In genomic region chr7:148932-149855, GRCh38 we compare ENCODE assay signal across 8 cellular contexts. TPM values are rescaled to one million over a fixed set of nuclear protein-coding genes. Genes with fewer than 3 reads are reported as not detected.
DNase-seq lines count a peak whose midpoint lies in the region; ATAC-seq and TF ChIP-seq lines count a peak whose summit lies in the region.

No MANE protein-coding gene starts in this region.

- no peaks in the 10 kb centered on the region for H3K9me3 Mint-ChIP-seq in activated naive CD8-positive, alpha-beta T cell treated with anti-CD3 and anti-CD28 coated beads, Interleukin-2, amount 10 ng/mL, durations not matched to agents 7 days and 5 days
- no peaks in the 10 kb centered on the region for H3K9me3 Mint-ChIP-seq in osteocyte (ENCODE audit: unreplicated experiment)

- peak overlapping the region; percentile 93 for H3K4me3 Mint-ChIP-seq in activated naive CD8-positive, alpha-beta T cell treated with anti-CD3 and anti-CD28 coated beads, Interleukin-2, amount 10 ng/mL, durations not matched to agents 7 days and 5 days
- peak overlapping the region; percentile 89 for H3K4me3 Mint-ChIP-seq in osteocyte (ENCODE audit: unreplicated experiment)

- TF ChIP-seq CTCF in osteocyte (IDR thresholded peaks at IDR 0.05) = no peak

- POLR2A ChIA-PET in activated naive CD8-positive, alpha-beta T cell treated with anti-CD3 and anti-CD28 coated beads, Interleukin-2, amount 10 ng/mL, durations not matched to agents 7 days and 5 days (lab: Charles Lee) = no interaction called here

- peak overlapping the region; percentile 66 for H3K4me3 ChIP-seq in thymus (ENCODE audit: low read length)

- no peaks in the 10 kb centered on the region for H3K27me3 ChIP-seq in thymus (ENCODE audit: control insufficient read depth, insufficient read depth)

- no peaks in the 10 kb centered on the region for H3K9me3 ChIP-seq in thymus (ENCODE audit: control insufficient read depth)

- WGBS in thymus = under 1% methylated on average over 78 of the region's 78 CpGs

- no peaks in the 10 kb centered on the region for H3K27me3 Mint-ChIP-seq in activated naive CD8-positive, alpha-beta T cell treated with anti-CD3 and anti-CD28 coated beads, Interleukin-2, amount 10 ng/mL, durations not matched to agents 7 days and 5 days
- no peaks in the 10 kb centered on the region for H3K27me3 Mint-ChIP-seq in osteocyte (ENCODE audit: unreplicated experiment)

- intact Hi-C loops in head of caudate nucleus (cut with DNase I) = loop anchor here (5.0 kb wide), 1 partner anchor 43 kb away; the partner anchor contains the start of gene FAM20C

- peaks cover 9% of the 10 kb centered on the region for H3K4me1 ChIP-seq in thymus (ENCODE audit: control insufficient read depth, insufficient read depth, low read length)

- H3K36me3 Mint-ChIP-seq in activated naive CD8-positive, alpha-beta T cell treated with anti-CD3 and anti-CD28 coated beads, Interleukin-2, amount 10 ng/mL, durations not matched to agents 7 days and 5 days = peaks cover 5% of the 10 kb centered on the region
- no peaks in the 10 kb centered on the region for H3K36me3 Mint-ChIP-seq in osteocyte (ENCODE audit: unreplicated experiment)

- TF ChIP-seq POLR2A in GM10847 (IDR thresholded peaks at IDR 0.05; ENCODE audit: extremely low read depth, insufficient read length) = peak; percentile 88

- H3K36me3 ChIP-seq in thymus (ENCODE audit: control insufficient read depth, insufficient read depth) = no peaks in the 10 kb centered on the region

- peak overlapping the region; percentile 97 for H3K27ac Mint-ChIP-seq in activated naive CD8-positive, alpha-beta T cell treated with anti-CD3 and anti-CD28 coated beads, Interleukin-2, amount 10 ng/mL, durations not matched to agents 7 days and 5 days
- H3K27ac Mint-ChIP-seq in osteocyte (ENCODE audit: unreplicated experiment) = peak overlapping the region; percentile 100

- DNase-seq in NCI-H1092 treated with DMSO at 0.1 percent for 48 hours (lab: John Stamatoyannopoulos, UW) (peak; percentile 100), SKM-1 treated with dmso at 0.1 percent for 144 hours (lab: John Stamatoyannopoulos, UW; ENCODE audit: unreplicated experiment) (peak; percentile 98), head of caudate nucleus (peak; percentile 90 to 99 (median 96)), osteocyte (ENCODE audit: extremely low spot score, unreplicated experiment) (peak; percentile 100)
- peak; percentile 98 for DNase-seq in activated naive CD8-positive, alpha-beta T cell treated with anti-CD3 and anti-CD28 coated beads, Interleukin-2, amount 10 ng/mL, durations not matched to agents 7 days and 5 days

- ATAC-seq in HG02623 (IDR thresholded peaks at IDR 0.05; ENCODE audit: unreplicated experiment) = peak; percentile 90
- peak; percentile 96 for ATAC-seq in activated naive CD8-positive, alpha-beta T cell treated with anti-CD3 and anti-CD28 coated beads, Interleukin-2, amount 10 ng/mL, durations not matched to agents 7 days and 5 days (ENCODE audit: low read depth)

- peaks cover 11% of the 10 kb centered on the region for H3K4me1 Mint-ChIP-seq in activated naive CD8-positive, alpha-beta T cell treated with anti-CD3 and anti-CD28 coated beads, Interleukin-2, amount 10 ng/mL, durations not matched to agents 7 days and 5 days
- H3K4me1 Mint-ChIP-seq in osteocyte (ENCODE audit: unreplicated experiment) = peaks cover 18% of the 10 kb centered on the region

- H3K27ac ChIP-seq in thymus (ENCODE audit: low read depth) = peak overlapping the region; percentile 98

RNA-seq across cellular contexts. Expression of gene FAM20C, which starts 43.2 kb away (rescaled TPM):
- 1 to 10 TPM; 2.6 to 4.1 TPM for total RNA-seq in activated naive CD8-positive, alpha-beta T cell treated with anti-CD3 and anti-CD28 coated beads, Interleukin-2, amount 10 ng/mL, durations not matched to agents 7 days and 5 days
- 132 and 143 TPM in 2 replicates for total RNA-seq in osteocyte
- 16.5 TPM for polyA plus RNA-seq in thymus

Comparison
In these comparisons a context has a peak if more than half of its experiments do, and no peak if none do; other contexts are left out.
1. Peak in every context shown above with its lines: DNase-seq, ATAC-seq, H3K4me3 ChIP-seq and H3K27ac ChIP-seq.
2. RNA of gene FAM20C, which starts 43.2 kb away (total RNA-seq): 132 to 143 TPM in osteocyte; 2.6 to 4.1 TPM in activated naive CD8-positive, alpha-beta T cell treated with anti-CD3 and anti-CD28 coated beads, Interleukin-2, amount 10 ng/mL, durations not matched to agents 7 days and 5 days; every median in the first group is over 10 times any median in the second.